ENCODE assay signal across 17 cellular contexts in genomic region chr3:128572013-128572412, GRCh38.
A peak's percentile ranks its signal among the peaks of the same experiment; 100 is the strongest.
DNase-seq lines count a peak whose midpoint lies in the region; ATAC-seq and TF ChIP-seq lines count a peak whose summit lies in the region.
"Had no signal": no experiment of that assay in that cellular context is flagged by ENCODE, and none has a peak within 500 bp of the region (broad histone marks: within the 10 kb centered on the region; RNA-seq: fewer than 3 reads in every experiment).

No MANE protein-coding gene starts in this region.

- no peaks in the 10 kb centered on the region for H3K9me3 Mint-ChIP-seq in activated T-helper 17 cell treated with anti-CD3 and anti-CD28 coated beads, Interleukin-2, amount 50 U/mL, for 72 hours
- H3K9me3 Mint-ChIP-seq: CD4-positive, CD25-positive, alpha-beta regulatory T cell; CD8-positive, alpha-beta T cell had no signal

- peaks cover 11% of the 10 kb centered on the region for H3K4me1 Mint-ChIP-seq in activated T-helper 17 cell treated with anti-CD3 and anti-CD28 coated beads, Interleukin-2, amount 50 U/mL, for 72 hours
- H3K4me1 Mint-ChIP-seq: B cell had no signal

- ATAC-seq in activated T-helper 17 cell treated with anti-CD3 and anti-CD28 coated beads, Interleukin-2, amount 50 U/mL, for 72 hours (replicated peaks): no peak
- peak; percentile 9 for ATAC-seq in left colon
- ATAC-seq in HG03565 (IDR thresholded peaks at IDR 0.05; ENCODE audit: unreplicated experiment): no peak
- no peak for ATAC-seq in GM18907 (IDR thresholded peaks at IDR 0.05; ENCODE audit: unreplicated experiment)
- no peak for ATAC-seq in HG03039 (IDR thresholded peaks at IDR 0.05; ENCODE audit: unreplicated experiment)

- H3K27ac Mint-ChIP-seq in activated T-helper 17 cell treated with anti-CD3 and anti-CD28 coated beads, Interleukin-2, amount 50 U/mL, for 72 hours: no peak overlapping the region
- H3K27ac Mint-ChIP-seq: B cell; CD4-positive, CD25-positive, alpha-beta regulatory T cell; CD8-positive, alpha-beta T cell; H9 had no signal

- no peaks in the 10 kb centered on the region for H3K79me2 ChIP-seq in OCI-LY3 (ENCODE audit: low read length)
- H3K79me2 ChIP-seq in osteoblast (ENCODE audit: insufficient read depth, low read length): no peaks in the 10 kb centered on the region

- TF ChIP-seq CTCF in OCI-LY3 (IDR thresholded peaks at IDR 0.05; ENCODE audit: low read depth, low read length): no peak
- no peak for TF ChIP-seq CTCF in osteoblast (IDR thresholded peaks at IDR 0.05; ENCODE audit: extremely low read depth, low read depth, low read length)

- peaks cover 3% of the 10 kb centered on the region; the same call in 1 of the 2 replicates for H3K27me3 ChIP-seq in OCI-LY3 (ENCODE audit: low read depth, low read length)
- peaks cover 31% of the 10 kb centered on the region for H3K27me3 ChIP-seq in osteoblast (ENCODE audit: insufficient read depth, low read length)
- H3K27me3 ChIP-seq: BLaER1 had no signal

- H3K36me3 Mint-ChIP-seq in activated T-helper 17 cell treated with anti-CD3 and anti-CD28 coated beads, Interleukin-2, amount 50 U/mL, for 72 hours (ENCODE audit: low read depth): no peaks in the 10 kb centered on the region
- H3K36me3 Mint-ChIP-seq: CD4-positive, CD25-positive, alpha-beta regulatory T cell; CD8-positive, alpha-beta T cell had no signal

- no peaks in the 10 kb centered on the region for H3K9me3 ChIP-seq in OCI-LY3 (ENCODE audit: insufficient read depth, low read length)
- no peaks in the 10 kb centered on the region for H3K9me3 ChIP-seq in osteoblast (ENCODE audit: low read depth, low read length)
- H3K9me3 ChIP-seq: BLaER1, Caco-2 had no signal

- H2AFZ ChIP-seq in OCI-LY3 (ENCODE audit: low read depth, low read length): no peak overlapping the region
- H2AFZ ChIP-seq in osteoblast (ENCODE audit: low read length): no peak overlapping the region
- H2AFZ ChIP-seq: GM23248 had no signal

- H4K20me1 ChIP-seq in OCI-LY3 (ENCODE audit: insufficient read depth, low read length): no peaks in the 10 kb centered on the region
- H4K20me1 ChIP-seq in osteoblast (ENCODE audit: insufficient read depth, low read length): no peaks in the 10 kb centered on the region
- H4K20me1 ChIP-seq: BLaER1 had no signal

- DNase-seq in left colon (no peak), osteoblast (ENCODE audit: insufficient read length, low spot score, missing footprints) (peak; percentile 73)
- DNase-seq: DMS153, GM23248 had no signal

- H3K4me1 ChIP-seq in OCI-LY3 (ENCODE audit: low read length): peaks cover 25% of the 10 kb centered on the region
- H3K4me1 ChIP-seq in osteoblast (ENCODE audit: insufficient read depth, low read length): no peaks in the 10 kb centered on the region
- H3K4me1 ChIP-seq: Caco-2 had no signal

- intact Hi-C loops in left colon (cut with DNase I, micrococcal nuclease): no loop called here

- H3K27me3 Mint-ChIP-seq in activated T-helper 17 cell treated with anti-CD3 and anti-CD28 coated beads, Interleukin-2, amount 50 U/mL, for 72 hours: peaks cover 11% of the 10 kb centered on the region

- H3K4me3 Mint-ChIP-seq in activated T-helper 17 cell treated with anti-CD3 and anti-CD28 coated beads, Interleukin-2, amount 50 U/mL, for 72 hours: peak overlapping the region; percentile 64
- H3K4me3 Mint-ChIP-seq: B cell; CD4-positive, CD25-positive, alpha-beta regulatory T cell; CD8-positive, alpha-beta T cell; H9 had no signal

- H3K36me3 ChIP-seq in OCI-LY3 (replicated peaks; ENCODE audit: low read depth, low read length) (no peaks in the 10 kb centered on the region), osteoblast (ENCODE audit: insufficient read depth, low read length) (no peaks in the 10 kb centered on the region)
- H3K36me3 ChIP-seq: BLaER1 had no signal

- H3K4me3 ChIP-seq in OCI-LY3 (ENCODE audit: low read length): no peak overlapping the region
- no peak overlapping the region for H3K4me3 ChIP-seq in osteoblast (ENCODE audit: insufficient read depth, low read length)
- H3K4me3 ChIP-seq: BLaER1, GM23248 had no signal

- H3K4me2 ChIP-seq in OCI-LY3 (ENCODE audit: low read length) (peak overlapping the region; percentile 83), osteoblast (ENCODE audit: insufficient read depth, low read length) (no peak overlapping the region)
- H3K4me2 ChIP-seq: BLaER1 had no signal

- peak overlapping the region; percentile 39; the same call in 1 of the 2 replicates for H3K27ac ChIP-seq in OCI-LY3 (ENCODE audit: low read length)
- no peak overlapping the region for H3K27ac ChIP-seq in osteoblast (ENCODE audit: low read depth, low read length)
- H3K27ac ChIP-seq: 22Rv1, BLaER1, C4-2B, GM23248 had no signal

- H3K9ac ChIP-seq in OCI-LY3 (ENCODE audit: low read length): no peak overlapping the region; the same call in 1 of the 2 replicates
- H3K9ac ChIP-seq: BLaER1, GM23248 had no signal
